ENCODE assay signal across 9 cellular contexts in the genomic region with DNA sequence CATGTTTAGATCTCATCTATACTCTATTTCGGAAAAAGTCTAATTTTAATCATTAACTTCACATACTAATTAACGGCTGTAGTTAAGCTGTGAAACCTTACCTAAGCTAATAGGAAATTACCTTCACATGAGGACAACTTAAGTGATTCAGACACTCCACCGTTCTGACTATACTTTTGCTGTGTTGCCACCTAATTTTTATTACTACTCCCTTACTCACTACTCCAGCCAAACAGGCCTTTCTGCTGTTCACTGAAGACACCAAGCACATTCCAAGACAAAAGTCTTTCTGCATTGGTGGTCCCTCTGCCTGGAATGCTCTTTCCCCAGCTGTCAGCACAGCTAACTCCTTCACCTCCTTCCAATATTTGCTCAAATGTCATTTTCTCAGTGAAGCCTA. TPM values are rescaled to one million over a fixed set of nuclear protein-coding genes. Genes with fewer than 3 reads are reported as not detected.
DNase-seq lines count a peak whose midpoint lies in the region; ATAC-seq and TF ChIP-seq lines count a peak whose summit lies in the region.
"Had no signal": no experiment of that assay in that cellular context is flagged by ENCODE, and none has a peak within 500 bp of the region (broad histone marks: within the 10 kb centered on the region; RNA-seq: fewer than 3 reads in every experiment).

No MANE protein-coding gene starts in this region.

- peak overlapping the region; percentile 86 for H3K4me3 Mint-ChIP-seq in GM23338

- H3K36me3 Mint-ChIP-seq in GM23338 (ENCODE audit: low read depth): peaks cover 27% of the 10 kb centered on the region; the same call in 2 of the 3 replicates

- H3K27me3 ChIP-seq in GM23338 (ENCODE audit: insufficient read depth) (no peaks in the 10 kb centered on the region), body of pancreas (no peaks in the 10 kb centered on the region)

- peaks cover 10% of the 10 kb centered on the region; the same call in 1 of the 2 replicates for H3F3A ChIP-seq in GM23338 (replicated peaks; ENCODE audit: low read depth)

- H3K9me3 ChIP-seq in body of pancreas: no peaks in the 10 kb centered on the region

- H3K9me2 ChIP-seq in GM23338 (ENCODE audit: insufficient read depth): no peaks in the 10 kb centered on the region

- no peak overlapping the region for H3K27ac Mint-ChIP-seq in GM23338

- H3K4me1 ChIP-seq in GM23338 (ENCODE audit: insufficient read depth) (peaks cover 13% of the 10 kb centered on the region; the same call in 1 of the 2 replicates), body of pancreas (peaks cover 22% of the 10 kb centered on the region)

- TF ChIP-seq POLR2A in body of pancreas (IDR thresholded peaks at IDR 0.05): no peak

- H3K27ac ChIP-seq in GM23338 (ENCODE audit: low read depth) (no peak overlapping the region), VCaP (peak overlapping the region; percentile 86), body of pancreas (peak overlapping the region in 1 of 4 donors; percentile 93)

- no peaks in the 10 kb centered on the region for H3K9me3 Mint-ChIP-seq in GM23338

- H3K27me3 Mint-ChIP-seq in GM23338 (ENCODE audit: insufficient read depth, low read depth, poor library complexity): no peaks in the 10 kb centered on the region

- H3K36me3 ChIP-seq in GM23338 (ENCODE audit: insufficient read depth): no peaks in the 10 kb centered on the region; the same call in 1 of the 2 replicates
- peaks cover 0 to 5% of the 10 kb centered on the region in 2 donors for H3K36me3 ChIP-seq in body of pancreas (replicated peaks in 1 of 2; ENCODE audit: insufficient read depth in 1 of 2, low read depth in 2 of 2)

- ATAC-seq in GM23338: no peak
- ATAC-seq in body of pancreas: no peak

- DNase-seq in GM23338 (ENCODE audit: low spot score): no peak
- DNase-seq in fibroblast of mammary gland (ENCODE audit: low read depth): no peak
- DNase-seq in retinal pigment epithelial cell (ENCODE audit: low read depth): no peak
- DNase-seq in nucleus accumbens (lab: John Stamatoyannopoulos, UW): no peak
- DNase-seq in body of pancreas: no peak
- DNase-seq in activated CD4-positive, CD25-positive, alpha-beta regulatory T cell treated with anti-CD3 and anti-CD28 coated beads, Interleukin-2, amount 50 U/mL, for 72 hours: no peak
- DNase-seq in activated CD4-positive, alpha-beta T cell treated with anti-CD3 and anti-CD28 coated beads, Interleukin-2, amount 50 U/mL, for 48 hours: no peak
- DNase-seq: SHP77 treated with DMSO at 0.1 percent for 48 hours had no signal

- H3K4me1 Mint-ChIP-seq in GM23338: peaks cover 12% of the 10 kb centered on the region

- no peak for TF ChIP-seq CTCF in GM23338 (conservative IDR thresholded peaks at IDR 0.05; ENCODE audit: low read depth in 2 of 2)
- no peak for TF ChIP-seq CTCF in VCaP (conservative IDR thresholded peaks at IDR 0.05)
- TF ChIP-seq CTCF in fibroblast of mammary gland (conservative IDR thresholded peaks at IDR 0.05; ENCODE audit: control insufficient read depth, insufficient read depth, low read depth, low read length): no peak
- no peak for TF ChIP-seq CTCF in retinal pigment epithelial cell (conservative IDR thresholded peaks at IDR 0.05; ENCODE audit: low read depth, low read length)
- no peak for TF ChIP-seq CTCF in body of pancreas (IDR thresholded peaks at IDR 0.05)

- no peak overlapping the region for H2AFZ ChIP-seq in GM23338

- H3K4me3 ChIP-seq in GM23338: peak overlapping the region; percentile 94
- H3K4me3 ChIP-seq in fibroblast of mammary gland (ENCODE audit: control insufficient read depth, low read depth, low read length): peak overlapping the region; percentile 71
- H3K4me3 ChIP-seq in retinal pigment epithelial cell (ENCODE audit: low read length): peak overlapping the region; percentile 62
- no peak overlapping the region for H3K4me3 ChIP-seq in body of pancreas

- intact Hi-C loops in body of pancreas (cut with DNase I): no loop called here

- H3K79me2 ChIP-seq in GM23338 (replicated peaks; ENCODE audit: insufficient read depth): peaks cover 26% of the 10 kb centered on the region

- H3K4me2 ChIP-seq in GM23338: peak overlapping the region; percentile 94

- 57 to 58% methylated on average over 3 of the region's 3 CpGs for WGBS in body of pancreas, 2 donors

- 0 out of 2 replicates have a peak, but pooled peaks cover 7% of the 10 kb centered on the region for H4K20me1 ChIP-seq in GM23338 (replicated peaks; ENCODE audit: insufficient read depth)

TF ChIP-seq in GM23338, 12 proteins besides CTCF, POLR2A, EP300 and RAD21 (continues in another document):
- TF ChIP-seq EZH2 (IDR thresholded peaks at IDR 0.05; ENCODE audit: low read depth, unreplicated experiment) (no peak), ZNF114 (CRISPR knock-in tag; IDR thresholded peaks at IDR 0.05) (no peak), EZH2phosphoT487 (IDR thresholded peaks at IDR 0.05; ENCODE audit: unreplicated experiment) (no peak), NANOG (IDR thresholded peaks at IDR 0.05; ENCODE audit: borderline replicate concordance) (no peak), POLR2AphosphoS5 (IDR thresholded peaks at IDR 0.05; ENCODE audit: low read depth) (no peak), ZNF331 (CRISPR knock-in tag; IDR thresholded peaks at IDR 0.05; ENCODE audit: low read depth) (no peak), STAT1 (IDR thresholded peaks at IDR 0.05; ENCODE audit: unreplicated experiment) (no peak)
- TF ChIP-seq, protein P1, sequence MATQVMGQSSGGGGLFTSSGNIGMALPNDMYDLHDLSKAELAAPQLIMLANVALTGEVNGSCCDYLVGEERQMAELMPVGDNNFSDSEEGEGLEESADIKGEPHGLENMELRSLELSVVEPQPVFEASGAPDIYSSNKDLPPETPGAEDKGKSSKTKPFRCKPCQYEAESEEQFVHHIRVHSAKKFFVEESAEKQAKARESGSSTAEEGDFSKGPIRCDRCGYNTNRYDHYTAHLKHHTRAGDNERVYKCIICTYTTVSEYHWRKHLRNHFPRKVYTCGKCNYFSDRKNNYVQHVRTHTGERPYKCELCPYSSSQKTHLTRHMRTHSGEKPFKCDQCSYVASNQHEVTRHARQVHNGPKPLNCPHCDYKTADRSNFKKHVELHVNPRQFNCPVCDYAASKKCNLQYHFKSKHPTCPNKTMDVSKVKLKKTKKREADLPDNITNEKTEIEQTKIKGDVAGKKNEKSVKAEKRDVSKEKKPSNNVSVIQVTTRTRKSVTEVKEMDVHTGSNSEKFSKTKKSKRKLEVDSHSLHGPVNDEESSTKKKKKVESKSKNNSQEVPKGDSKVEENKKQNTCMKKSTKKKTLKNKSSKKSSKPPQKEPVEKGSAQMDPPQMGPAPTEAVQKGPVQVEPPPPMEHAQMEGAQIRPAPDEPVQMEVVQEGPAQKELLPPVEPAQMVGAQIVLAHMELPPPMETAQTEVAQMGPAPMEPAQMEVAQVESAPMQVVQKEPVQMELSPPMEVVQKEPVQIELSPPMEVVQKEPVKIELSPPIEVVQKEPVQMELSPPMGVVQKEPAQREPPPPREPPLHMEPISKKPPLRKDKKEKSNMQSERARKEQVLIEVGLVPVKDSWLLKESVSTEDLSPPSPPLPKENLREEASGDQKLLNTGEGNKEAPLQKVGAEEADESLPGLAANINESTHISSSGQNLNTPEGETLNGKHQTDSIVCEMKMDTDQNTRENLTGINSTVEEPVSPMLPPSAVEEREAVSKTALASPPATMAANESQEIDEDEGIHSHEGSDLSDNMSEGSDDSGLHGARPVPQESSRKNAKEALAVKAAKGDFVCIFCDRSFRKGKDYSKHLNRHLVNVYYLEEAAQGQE (IDR thresholded peaks at IDR 0.05; ENCODE audit: unreplicated experiment): no peak
- TF ChIP-seq, protein P2, sequence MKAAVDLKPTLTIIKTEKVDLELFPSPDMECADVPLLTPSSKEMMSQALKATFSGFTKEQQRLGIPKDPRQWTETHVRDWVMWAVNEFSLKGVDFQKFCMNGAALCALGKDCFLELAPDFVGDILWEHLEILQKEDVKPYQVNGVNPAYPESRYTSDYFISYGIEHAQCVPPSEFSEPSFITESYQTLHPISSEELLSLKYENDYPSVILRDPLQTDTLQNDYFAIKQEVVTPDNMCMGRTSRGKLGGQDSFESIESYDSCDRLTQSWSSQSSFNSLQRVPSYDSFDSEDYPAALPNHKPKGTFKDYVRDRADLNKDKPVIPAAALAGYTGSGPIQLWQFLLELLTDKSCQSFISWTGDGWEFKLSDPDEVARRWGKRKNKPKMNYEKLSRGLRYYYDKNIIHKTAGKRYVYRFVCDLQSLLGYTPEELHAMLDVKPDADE (IDR thresholded peaks at IDR 0.05): no peak

RNA-seq across cellular contexts. Expression of a gene that starts 1.3 kb away (rescaled TPM):
- 19.0 and 30.2 TPM in 2 replicates for total RNA-seq in GM23338 (2014; rRNA removed; shearing (Covaris generic))
- polyA plus RNA-seq in GM23338 (2016; fragmentation: Nextera tagmentation; extraction: Ambion mirVana): 4.5 and 6.0 TPM in 2 replicates
- 10 to 100 TPM in 1 of 2 donors, 1 to 10 TPM in 1; 7.3 to 20.2 TPM for total RNA-seq in body of pancreas

RNA-seq across cellular contexts. Expression of a gene that starts 57.4 kb away (rescaled TPM):
- total RNA-seq in GM23338 (2014; rRNA removed; shearing (Covaris generic)): 5.1 and 7.7 TPM in 2 replicates
- polyA plus RNA-seq in GM23338 (2016; fragmentation: Nextera tagmentation; extraction: Ambion mirVana): 1.8 and 3.1 TPM in 2 replicates
- 1 to 10 TPM; 5.6 to 6.7 TPM for total RNA-seq in body of pancreas

Comparison
In these comparisons a context has a peak if more than half of its experiments do, and no peak if none do; other contexts are left out.
1. H3K4me3 ChIP-seq: peak in GM23338 (single experiment), fibroblast of mammary gland (single experiment) and retinal pigment epithelial cell (single experiment); none in body of pancreas (0 of 2).